Comparison of ENCODE assay signal across 14 cellular contexts in the genomic region with DNA sequence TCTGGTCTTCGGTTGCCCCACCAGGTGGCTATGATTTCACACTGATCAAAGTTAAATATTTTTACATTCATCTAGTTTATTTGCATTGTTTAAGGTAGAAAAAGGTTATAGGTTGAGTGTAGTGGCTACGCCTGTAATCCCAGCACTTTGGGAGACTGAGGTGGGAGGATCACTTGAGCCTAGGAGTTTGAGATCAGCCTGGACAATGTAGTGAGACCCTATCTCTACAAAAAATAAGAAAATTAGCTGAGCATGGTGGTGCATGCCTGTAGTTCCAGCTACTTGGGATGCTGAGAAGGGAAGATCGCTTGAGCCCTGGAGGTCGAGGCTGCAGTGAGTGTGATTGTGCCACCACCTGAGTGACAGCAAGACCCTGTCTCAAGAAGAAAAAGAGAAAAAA. TPM values are rescaled to one million over a fixed set of nuclear protein-coding genes. Genes with fewer than 3 reads are reported as not detected.
"Had no signal": no experiment of that assay in that cellular context is flagged by ENCODE, and none has a peak within 500 bp of the region (broad histone marks: within the 10 kb centered on the region; RNA-seq: fewer than 3 reads in every experiment).

No MANE protein-coding gene starts in this region.

- H3K27ac Mint-ChIP-seq: activated naive CD4-positive, alpha-beta T cell treated with anti-CD3 and anti-CD28 coated beads for 36 hours; activated T-helper 1 cell treated with anti-CD3 and anti-CD28 coated beads, Interleukin-12 subunit alpha, Interleukin-12 subunit beta, Interleukin-2, Interleukin-4 antibody, amounts not matched to agents 30 ng/mL and 10 ng/mL and 1 ng/mL, durations not matched to agents 14 hours and 24 hours and 36 hours; neural progenitor cell had no signal

- H3K4me3 ChIP-seq: neural progenitor cell, pancreas, stomach, tibial artery had no signal

- H3K27me3 ChIP-seq: neural progenitor cell, pancreas, stomach, tibial artery had no signal

- H3K4me2 ChIP-seq: neural progenitor cell had no signal

- H3K9me3 Mint-ChIP-seq: activated naive CD4-positive, alpha-beta T cell treated with anti-CD3 and anti-CD28 coated beads for 36 hours; activated T-helper 1 cell treated with anti-CD3 and anti-CD28 coated beads, Interleukin-12 subunit alpha, Interleukin-12 subunit beta, Interleukin-2, Interleukin-4 antibody, amounts not matched to agents 30 ng/mL and 10 ng/mL and 1 ng/mL, durations not matched to agents 14 hours and 24 hours and 36 hours; neural progenitor cell had no signal

- ATAC-seq: esophagus mucosa, pancreas had no signal

- H3K27ac ChIP-seq: neural progenitor cell, pancreas, stomach, tibial artery had no signal

- H3K9ac ChIP-seq: neural progenitor cell had no signal

- H2AFZ ChIP-seq: neural progenitor cell had no signal

- H3K36me3 ChIP-seq: neural progenitor cell, pancreas, stomach, tibial artery had no signal

- H3K9me3 ChIP-seq: pancreas, stomach, tibial artery had no signal

- DNase-seq: activated CD4-positive, alpha-beta T cell treated with anti-CD3 and anti-CD28 coated beads, Interleukin-2, amount 50 U/mL, for 1 hour; activated CD8-positive, alpha-beta memory T cell treated with anti-CD3 and anti-CD28 coated beads, Interleukin-2, amount 50 U/mL, for 4 hours; activated naive CD4-positive, alpha-beta T cell treated with anti-CD3 and anti-CD28 coated beads for 36 hours; amniotic stem cell; hypothalamus; pancreas; stimulated activated CD4-positive, alpha-beta T cell treated with anti-CD3 and anti-CD28 coated beads, Interleukin-4, amount 100 ng/mL, for 24 hours; stomach; T-helper 1 cell had no signal

- H3K4me3 Mint-ChIP-seq: activated naive CD4-positive, alpha-beta T cell treated with anti-CD3 and anti-CD28 coated beads for 36 hours; activated T-helper 1 cell treated with anti-CD3 and anti-CD28 coated beads, Interleukin-12 subunit alpha, Interleukin-12 subunit beta, Interleukin-2, Interleukin-4 antibody, amounts not matched to agents 30 ng/mL and 10 ng/mL and 1 ng/mL, durations not matched to agents 14 hours and 24 hours and 36 hours; neural progenitor cell had no signal

- FAIRE-seq: pancreas had no signal

RNA-seq across cellular contexts. Expression of gene MYO1G, which starts 25.0 kb away (rescaled TPM):
- total RNA-seq: glomerular endothelial cell had no signal
